Comparison of ENCODE assay signal across 1 cellular context in the genomic region with DNA sequence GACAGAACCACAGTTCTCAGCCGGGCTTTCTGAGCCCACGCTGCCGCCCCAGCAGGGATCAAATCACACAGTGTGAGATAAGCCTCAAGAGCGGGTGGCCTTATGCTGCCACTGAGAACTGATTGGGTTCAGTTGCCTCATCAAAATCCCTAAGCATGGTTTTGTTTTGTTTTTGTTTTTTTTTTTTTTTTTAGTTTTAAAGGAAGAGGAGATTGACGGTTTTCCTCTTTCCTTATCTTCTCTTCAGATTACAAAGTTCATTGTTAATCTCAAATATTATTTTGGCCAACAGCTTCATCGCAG.
TF ChIP-seq lines count a peak whose summit lies in the region.

No MANE protein-coding gene starts in this region.

TF ChIP-seq in K562, 482 proteins besides CTCF, POLR2A, EP300 and RAD21 (continued from another document and continues in another):
- TF ChIP-seq, protein P1, sequence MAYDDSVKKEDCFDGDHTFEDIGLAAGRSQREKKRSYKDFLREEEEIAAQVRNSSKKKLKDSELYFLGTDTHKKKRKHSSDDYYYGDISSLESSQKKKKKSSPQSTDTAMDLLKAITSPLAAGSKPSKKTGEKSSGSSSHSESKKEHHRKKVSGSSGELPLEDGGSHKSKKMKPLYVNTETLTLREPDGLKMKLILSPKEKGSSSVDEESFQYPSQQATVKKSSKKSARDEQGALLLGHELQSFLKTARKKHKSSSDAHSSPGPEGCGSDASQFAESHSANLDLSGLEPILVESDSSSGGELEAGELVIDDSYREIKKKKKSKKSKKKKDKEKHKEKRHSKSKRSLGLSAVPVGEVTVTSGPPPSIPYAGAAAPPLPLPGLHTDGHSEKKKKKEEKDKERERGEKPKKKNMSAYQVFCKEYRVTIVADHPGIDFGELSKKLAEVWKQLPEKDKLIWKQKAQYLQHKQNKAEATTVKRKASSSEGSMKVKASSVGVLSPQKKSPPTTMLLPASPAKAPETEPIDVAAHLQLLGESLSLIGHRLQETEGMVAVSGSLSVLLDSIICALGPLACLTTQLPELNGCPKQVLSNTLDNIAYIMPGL (CRISPR knock-in tag; IDR thresholded peaks at IDR 0.05) = no peak
- no peak for TF ChIP-seq NEUROD1 (IDR thresholded peaks at IDR 0.05; ENCODE audit: borderline replicate concordance, low read depth, low read length, partially characterized antibody)
- no peak for TF ChIP-seq ZNF780A (CRISPR knock-in tag; IDR thresholded peaks at IDR 0.05)
- no peak for TF ChIP-seq POLR3A (IDR thresholded peaks at IDR 0.05; ENCODE audit: borderline replicate concordance, extremely low read depth, insufficient read depth, insufficient read length)
- TF ChIP-seq, protein P2, sequence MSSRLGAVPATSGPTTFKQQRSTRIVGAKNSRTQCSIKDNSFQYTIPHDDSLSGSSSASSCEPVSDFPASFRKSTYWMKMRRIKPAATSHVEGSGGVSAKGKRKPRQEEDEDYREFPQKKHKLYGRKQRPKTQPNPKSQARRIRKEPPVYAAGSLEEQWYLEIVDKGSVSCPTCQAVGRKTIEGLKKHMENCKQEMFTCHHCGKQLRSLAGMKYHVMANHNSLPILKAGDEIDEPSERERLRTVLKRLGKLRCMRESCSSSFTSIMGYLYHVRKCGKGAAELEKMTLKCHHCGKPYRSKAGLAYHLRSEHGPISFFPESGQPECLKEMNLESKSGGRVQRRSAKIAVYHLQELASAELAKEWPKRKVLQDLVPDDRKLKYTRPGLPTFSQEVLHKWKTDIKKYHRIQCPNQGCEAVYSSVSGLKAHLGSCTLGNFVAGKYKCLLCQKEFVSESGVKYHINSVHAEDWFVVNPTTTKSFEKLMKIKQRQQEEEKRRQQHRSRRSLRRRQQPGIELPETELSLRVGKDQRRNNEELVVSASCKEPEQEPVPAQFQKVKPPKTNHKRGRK (tag; IDR thresholded peaks at IDR 0.05) = peak; percentile 92
- TF ChIP-seq LEF1 (IDR thresholded peaks at IDR 0.05) = no peak
- TF ChIP-seq, protein P3, sequence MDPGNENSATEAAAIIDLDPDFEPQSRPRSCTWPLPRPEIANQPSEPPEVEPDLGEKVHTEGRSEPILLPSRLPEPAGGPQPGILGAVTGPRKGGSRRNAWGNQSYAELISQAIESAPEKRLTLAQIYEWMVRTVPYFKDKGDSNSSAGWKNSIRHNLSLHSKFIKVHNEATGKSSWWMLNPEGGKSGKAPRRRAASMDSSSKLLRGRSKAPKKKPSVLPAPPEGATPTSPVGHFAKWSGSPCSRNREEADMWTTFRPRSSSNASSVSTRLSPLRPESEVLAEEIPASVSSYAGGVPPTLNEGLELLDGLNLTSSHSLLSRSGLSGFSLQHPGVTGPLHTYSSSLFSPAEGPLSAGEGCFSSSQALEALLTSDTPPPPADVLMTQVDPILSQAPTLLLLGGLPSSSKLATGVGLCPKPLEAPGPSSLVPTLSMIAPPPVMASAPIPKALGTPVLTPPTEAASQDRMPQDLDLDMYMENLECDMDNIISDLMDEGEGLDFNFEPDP (CRISPR knock-in tag; IDR thresholded peaks at IDR 0.05) = no peak
- TF ChIP-seq JUND (IDR thresholded peaks at IDR 0.05; ENCODE audit: borderline replicate concordance, low read depth, low read length) = no peak
- TF ChIP-seq JUND (tag; IDR thresholded peaks at IDR 0.05; ENCODE audit: borderline replicate concordance, low read depth, low read length) = no peak
- no peak for TF ChIP-seq RB1 (IDR thresholded peaks at IDR 0.05; ENCODE audit: low read depth)
- TF ChIP-seq, protein P4, sequence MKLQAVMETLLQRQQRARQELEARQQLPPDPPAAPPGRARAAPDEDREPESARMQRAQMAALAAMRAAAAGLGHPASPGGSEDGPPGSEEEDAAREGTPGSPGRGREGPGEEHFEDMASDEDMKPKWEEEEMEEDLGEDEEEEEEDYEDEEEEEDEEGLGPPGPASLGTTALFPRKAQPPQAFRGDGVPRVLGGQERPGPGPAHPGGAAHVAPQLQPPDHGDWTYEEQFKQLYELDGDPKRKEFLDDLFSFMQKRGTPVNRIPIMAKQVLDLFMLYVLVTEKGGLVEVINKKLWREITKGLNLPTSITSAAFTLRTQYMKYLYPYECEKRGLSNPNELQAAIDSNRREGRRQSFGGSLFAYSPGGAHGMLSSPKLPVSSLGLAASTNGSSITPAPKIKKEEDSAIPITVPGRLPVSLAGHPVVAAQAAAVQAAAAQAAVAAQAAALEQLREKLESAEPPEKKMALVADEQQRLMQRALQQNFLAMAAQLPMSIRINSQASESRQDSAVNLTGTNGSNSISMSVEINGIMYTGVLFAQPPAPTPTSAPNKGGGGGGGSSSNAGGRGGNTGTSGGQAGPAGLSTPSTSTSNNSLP (IDR thresholded peaks at IDR 0.05; ENCODE audit: borderline replicate concordance, low read depth, low read length) = no peak
- no peak for TF ChIP-seq MTA3 (IDR thresholded peaks at IDR 0.05; ENCODE audit: borderline replicate concordance)
- TF ChIP-seq, protein P5, sequence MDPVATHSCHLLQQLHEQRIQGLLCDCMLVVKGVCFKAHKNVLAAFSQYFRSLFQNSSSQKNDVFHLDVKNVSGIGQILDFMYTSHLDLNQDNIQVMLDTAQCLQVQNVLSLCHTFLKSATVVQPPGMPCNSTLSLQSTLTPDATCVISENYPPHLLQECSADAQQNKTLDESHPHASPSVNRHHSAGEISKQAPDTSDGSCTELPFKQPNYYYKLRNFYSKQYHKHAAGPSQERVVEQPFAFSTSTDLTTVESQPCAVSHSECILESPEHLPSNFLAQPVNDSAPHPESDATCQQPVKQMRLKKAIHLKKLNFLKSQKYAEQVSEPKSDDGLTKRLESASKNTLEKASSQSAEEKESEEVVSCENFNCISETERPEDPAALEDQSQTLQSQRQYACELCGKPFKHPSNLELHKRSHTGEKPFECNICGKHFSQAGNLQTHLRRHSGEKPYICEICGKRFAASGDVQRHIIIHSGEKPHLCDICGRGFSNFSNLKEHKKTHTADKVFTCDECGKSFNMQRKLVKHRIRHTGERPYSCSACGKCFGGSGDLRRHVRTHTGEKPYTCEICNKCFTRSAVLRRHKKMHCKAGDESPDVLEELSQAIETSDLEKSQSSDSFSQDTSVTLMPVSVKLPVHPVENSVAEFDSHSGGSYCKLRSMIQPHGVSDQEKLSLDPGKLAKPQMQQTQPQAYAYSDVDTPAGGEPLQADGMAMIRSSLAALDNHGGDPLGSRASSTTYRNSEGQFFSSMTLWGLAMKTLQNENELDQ (CRISPR knock-in tag; IDR thresholded peaks at IDR 0.05; ENCODE audit: borderline replicate concordance) = no peak
- TF ChIP-seq GTF2E2 (tag; IDR thresholded peaks at IDR 0.05) = no peak
- TF ChIP-seq PCBP2 (IDR thresholded peaks at IDR 0.05; ENCODE audit: low read depth, low read length, poor library complexity, severe bottlenecking) = no peak
- TF ChIP-seq TAF7 (tag; IDR thresholded peaks at IDR 0.05) = no peak
- TF ChIP-seq, protein P6, sequence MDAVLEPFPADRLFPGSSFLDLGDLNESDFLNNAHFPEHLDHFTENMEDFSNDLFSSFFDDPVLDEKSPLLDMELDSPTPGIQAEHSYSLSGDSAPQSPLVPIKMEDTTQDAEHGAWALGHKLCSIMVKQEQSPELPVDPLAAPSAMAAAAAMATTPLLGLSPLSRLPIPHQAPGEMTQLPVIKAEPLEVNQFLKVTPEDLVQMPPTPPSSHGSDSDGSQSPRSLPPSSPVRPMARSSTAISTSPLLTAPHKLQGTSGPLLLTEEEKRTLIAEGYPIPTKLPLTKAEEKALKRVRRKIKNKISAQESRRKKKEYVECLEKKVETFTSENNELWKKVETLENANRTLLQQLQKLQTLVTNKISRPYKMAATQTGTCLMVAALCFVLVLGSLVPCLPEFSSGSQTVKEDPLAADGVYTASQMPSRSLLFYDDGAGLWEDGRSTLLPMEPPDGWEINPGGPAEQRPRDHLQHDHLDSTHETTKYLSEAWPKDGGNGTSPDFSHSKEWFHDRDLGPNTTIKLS (IDR thresholded peaks at IDR 0.05; ENCODE audit: borderline replicate concordance, low read depth) = no peak
- TF ChIP-seq RHOXF2B (CRISPR knock-in tag; conservative IDR thresholded peaks at IDR 0.05) = no peak
- TF ChIP-seq, protein P7, sequence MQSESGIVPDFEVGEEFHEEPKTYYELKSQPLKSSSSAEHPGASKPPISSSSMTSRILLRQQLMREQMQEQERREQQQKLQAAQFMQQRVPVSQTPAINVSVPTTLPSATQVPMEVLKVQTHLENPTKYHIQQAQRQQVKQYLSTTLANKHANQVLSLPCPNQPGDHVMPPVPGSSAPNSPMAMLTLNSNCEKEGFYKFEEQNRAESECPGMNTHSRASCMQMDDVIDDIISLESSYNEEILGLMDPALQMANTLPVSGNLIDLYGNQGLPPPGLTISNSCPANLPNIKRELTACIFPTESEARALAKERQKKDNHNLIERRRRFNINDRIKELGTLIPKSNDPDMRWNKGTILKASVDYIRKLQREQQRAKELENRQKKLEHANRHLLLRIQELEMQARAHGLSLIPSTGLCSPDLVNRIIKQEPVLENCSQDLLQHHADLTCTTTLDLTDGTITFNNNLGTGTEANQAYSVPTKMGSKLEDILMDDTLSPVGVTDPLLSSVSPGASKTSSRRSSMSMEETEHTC (IDR thresholded peaks at IDR 0.05) = no peak
- TF ChIP-seq GATA2 (CRISPR knock-in tag; IDR thresholded peaks at IDR 0.05) = no peak; the same call in 1 of the 2 replicates
- TF ChIP-seq, protein P8, sequence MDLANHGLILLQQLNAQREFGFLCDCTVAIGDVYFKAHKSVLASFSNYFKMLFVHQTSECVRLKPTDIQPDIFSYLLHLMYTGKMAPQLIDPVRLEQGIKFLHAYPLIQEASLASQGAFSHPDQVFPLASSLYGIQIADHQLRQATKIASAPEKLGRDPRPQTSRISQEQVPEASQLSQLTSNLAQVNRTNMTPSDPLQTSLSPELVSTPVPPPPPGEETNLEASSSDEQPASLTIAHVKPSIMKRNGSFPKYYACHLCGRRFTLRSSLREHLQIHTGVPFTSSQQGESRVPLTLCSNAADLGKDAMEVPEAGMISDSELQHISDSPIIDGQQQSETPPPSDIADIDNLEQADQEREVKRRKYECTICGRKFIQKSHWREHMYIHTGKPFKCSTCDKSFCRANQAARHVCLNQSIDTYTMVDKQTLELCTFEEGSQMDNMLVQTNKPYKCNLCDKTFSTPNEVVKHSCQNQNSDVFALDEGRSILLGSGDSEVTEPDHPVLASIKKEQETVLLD (IDR thresholded peaks at IDR 0.05) = no peak
- peak in 1 of 2 experiments; percentile 45; a peak in 2 of 4 replicates for TF ChIP-seq KDM1A (IDR thresholded peaks at IDR 0.05)
- TF ChIP-seq SETDB1 (IDR thresholded peaks at IDR 0.05; ENCODE audit: low read length) = no peak
- TF ChIP-seq, protein P9, sequence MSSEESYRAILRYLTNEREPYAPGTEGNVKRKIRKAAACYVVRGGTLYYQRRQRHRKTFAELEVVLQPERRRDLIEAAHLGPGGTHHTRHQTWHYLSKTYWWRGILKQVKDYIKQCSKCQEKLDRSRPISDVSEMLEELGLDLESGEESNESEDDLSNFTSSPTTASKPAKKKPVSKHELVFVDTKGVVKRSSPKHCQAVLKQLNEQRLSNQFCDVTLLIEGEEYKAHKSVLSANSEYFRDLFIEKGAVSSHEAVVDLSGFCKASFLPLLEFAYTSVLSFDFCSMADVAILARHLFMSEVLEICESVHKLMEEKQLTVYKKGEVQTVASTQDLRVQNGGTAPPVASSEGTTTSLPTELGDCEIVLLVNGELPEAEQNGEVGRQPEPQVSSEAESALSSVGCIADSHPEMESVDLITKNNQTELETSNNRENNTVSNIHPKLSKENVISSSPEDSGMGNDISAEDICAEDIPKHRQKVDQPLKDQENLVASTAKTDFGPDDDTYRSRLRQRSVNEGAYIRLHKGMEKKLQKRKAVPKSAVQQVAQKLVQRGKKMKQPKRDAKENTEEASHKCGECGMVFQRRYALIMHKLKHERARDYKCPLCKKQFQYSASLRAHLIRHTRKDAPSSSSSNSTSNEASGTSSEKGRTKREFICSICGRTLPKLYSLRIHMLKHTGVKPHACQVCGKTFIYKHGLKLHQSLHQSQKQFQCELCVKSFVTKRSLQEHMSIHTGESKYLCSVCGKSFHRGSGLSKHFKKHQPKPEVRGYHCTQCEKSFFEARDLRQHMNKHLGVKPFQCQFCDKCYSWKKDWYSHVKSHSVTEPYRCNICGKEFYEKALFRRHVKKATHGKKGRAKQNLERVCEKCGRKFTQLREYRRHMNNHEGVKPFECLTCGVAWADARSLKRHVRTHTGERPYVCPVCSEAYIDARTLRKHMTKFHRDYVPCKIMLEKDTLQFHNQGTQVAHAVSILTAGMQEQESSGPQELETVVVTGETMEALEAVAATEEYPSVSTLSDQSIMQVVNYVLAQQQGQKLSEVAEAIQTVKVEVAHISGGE (CRISPR knock-in tag; IDR thresholded peaks at IDR 0.05) = peak in 1 of 3 experiments; percentile 92; a peak in 2 of 6 replicates
- TF ChIP-seq FOXM1 (IDR thresholded peaks at IDR 0.05; ENCODE audit: low read depth) = no peak
- TF ChIP-seq FOXM1 (CRISPR knock-in tag; IDR thresholded peaks at IDR 0.05; ENCODE audit: low read depth) = no peak
- TF ChIP-seq NELFE (IDR thresholded peaks at IDR 0.05; ENCODE audit: insufficient read depth, insufficient read length) = no peak
- no peak for TF ChIP-seq TARDBP (IDR thresholded peaks at IDR 0.05)
- TF ChIP-seq ZNF445 (CRISPR knock-in tag; IDR thresholded peaks at IDR 0.05; ENCODE audit: low read depth) = no peak
- TF ChIP-seq ZSCAN32 (CRISPR knock-in tag; IDR thresholded peaks at IDR 0.05) = no peak
- TF ChIP-seq, protein P10, sequence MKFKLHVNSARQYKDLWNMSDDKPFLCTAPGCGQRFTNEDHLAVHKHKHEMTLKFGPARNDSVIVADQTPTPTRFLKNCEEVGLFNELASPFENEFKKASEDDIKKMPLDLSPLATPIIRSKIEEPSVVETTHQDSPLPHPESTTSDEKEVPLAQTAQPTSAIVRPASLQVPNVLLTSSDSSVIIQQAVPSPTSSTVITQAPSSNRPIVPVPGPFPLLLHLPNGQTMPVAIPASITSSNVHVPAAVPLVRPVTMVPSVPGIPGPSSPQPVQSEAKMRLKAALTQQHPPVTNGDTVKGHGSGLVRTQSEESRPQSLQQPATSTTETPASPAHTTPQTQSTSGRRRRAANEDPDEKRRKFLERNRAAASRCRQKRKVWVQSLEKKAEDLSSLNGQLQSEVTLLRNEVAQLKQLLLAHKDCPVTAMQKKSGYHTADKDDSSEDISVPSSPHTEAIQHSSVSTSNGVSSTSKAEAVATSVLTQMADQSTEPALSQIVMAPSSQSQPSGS (CRISPR knock-in tag; IDR thresholded peaks at IDR 0.05) = no peak
- no peak for TF ChIP-seq KHSRP (IDR thresholded peaks at IDR 0.05)
- TF ChIP-seq ZNF347 (CRISPR knock-in tag; IDR thresholded peaks at IDR 0.05; ENCODE audit: low read depth) = no peak
- TF ChIP-seq SRF (CRISPR knock-in tag; IDR thresholded peaks at IDR 0.05) = no peak
